ENCODE assay signal across 14 cellular contexts in genomic region chr1:39492118-39493042, GRCh38. TPM values are rescaled to one million over a fixed set of nuclear protein-coding genes. Genes with fewer than 3 reads are reported as not detected.
DNase-seq lines count a peak whose midpoint lies in the region; ATAC-seq and TF ChIP-seq lines count a peak whose summit lies in the region.
"Not testable (repeated sequence)": the region's sequence is repeated elsewhere in the genome, so short reads cannot be mapped to it uniquely, and the experiment has no call there.
"Had no signal": no experiment of that assay in that cellular context is flagged by ENCODE, and none has a peak within 500 bp of the region (broad histone marks: within the 10 kb centered on the region; RNA-seq: fewer than 3 reads in every experiment).

No MANE protein-coding gene starts in this region.

- CTCF ChIA-PET in activated B cell treated with CpG ODN at 0.5 μM for 24 hours (lab: Charles Lee): not testable (repeated sequence)
- CTCF ChIA-PET in activated naive CD4-positive, alpha-beta T cell treated with anti-CD3 and anti-CD28 coated beads, Interleukin-2, amount 10 ng/mL, durations not matched to agents 7 days and 5 days (lab: Charles Lee): interaction anchor here (1.0 to 1.2 kb wide), 2 partner anchors 46 to 394 kb away, joined by 3 read pairs; no protein-coding TSS in a partner anchor

- H3K9ac ChIP-seq in endodermal cell (ENCODE audit: extremely low read depth, low read length, poor library complexity, severe bottlenecking): not testable (repeated sequence)

- not testable (repeated sequence) for H3K9me3 Mint-ChIP-seq in IgD-negative memory B cell; activated B cell treated with CpG ODN at 0.5 μM for 24 hours; activated naive CD4-positive, alpha-beta T cell treated with anti-CD3 and anti-CD28 coated beads, Interleukin-2, amount 10 ng/mL, durations not matched to agents 7 days and 5 days; endodermal cell; mesothelial cell of epicardium

- POLR2A ChIA-PET in activated B cell treated with CpG ODN at 0.5 μM for 24 hours (lab: Charles Lee): not testable (repeated sequence)

- not testable (repeated sequence) for H3K27ac Mint-ChIP-seq in IgD-negative memory B cell; activated B cell treated with CpG ODN at 0.5 μM for 24 hours; activated naive CD4-positive, alpha-beta T cell treated with anti-CD3 and anti-CD28 coated beads, Interleukin-2, amount 10 ng/mL, durations not matched to agents 7 days and 5 days; endodermal cell; mesothelial cell of epicardium

- H3K36me3 ChIP-seq in endodermal cell (ENCODE audit: control insufficient read depth, insufficient read depth, low read length); transverse colon: not testable (repeated sequence)

- not testable (repeated sequence) for TF ChIP-seq POLR2A in transverse colon (IDR thresholded peaks at IDR 0.05)

- ATAC-seq in activated B cell treated with CpG ODN at 0.5 μM for 24 hours (ENCODE audit: low read depth): not testable (repeated sequence)

- 28 to 88% methylated on average over 6 to 66 of the region's 67 CpGs for WGBS in endodermal cell (ENCODE audit: insufficient coverage in 1 of 2, insufficient read length in 1 of 2), 2 experiments
- 39% methylated on average over 53 of the region's 67 CpGs; no CpG with 5 or more reads in 1 of the 2 donors for WGBS in transverse colon (ENCODE audit: low coverage in 1 of 2), 2 donors

- H3K4me3 Mint-ChIP-seq in IgD-negative memory B cell (peak overlapping the region; percentile 73 to 88 (median 80)), activated B cell treated with CpG ODN at 0.5 μM for 24 hours (peak overlapping the region; percentile 64), endodermal cell (peak overlapping the region; percentile 43), mesothelial cell of epicardium (peak overlapping the region; percentile 39)
- peak overlapping the region; percentile 59 for H3K4me3 Mint-ChIP-seq in activated naive CD4-positive, alpha-beta T cell treated with anti-CD3 and anti-CD28 coated beads, Interleukin-2, amount 10 ng/mL, durations not matched to agents 7 days and 5 days

- DNase-seq in COLO668 (lab: John Stamatoyannopoulos, UW; ENCODE audit: unreplicated experiment): peak; percentile 99
- not testable (repeated sequence) for DNase-seq in activated B cell treated with CpG ODN at 0.5 μM for 24 hours; activated naive CD4-positive, alpha-beta T cell treated with anti-CD3 and anti-CD28 coated beads, Interleukin-2, amount 10 ng/mL, durations not matched to agents 7 days and 5 days; endodermal cell; mesothelial cell of epicardium (ENCODE audit: low spot score in 2 of 2, unreplicated experiment in 2 of 2)
- peak; percentile 73 for DNase-seq in posterior vena cava (ENCODE audit: low spot score)
- peak; percentile 64 for DNase-seq in transverse colon

- H3K27me3 ChIP-seq in endodermal cell (ENCODE audit: control insufficient read depth, insufficient read depth, low read length, poor library complexity, severe bottlenecking) (peaks cover 55% of the 10 kb centered on the region), transverse colon (peaks cover 40% of the 10 kb centered on the region)

- not testable (repeated sequence) for H3K4me3 ChIP-seq in endodermal cell (ENCODE audit: low read length)
- peak overlapping the region in 3 of 4 donors; percentile 38 to 51 (median 46) for H3K4me3 ChIP-seq in transverse colon

- not testable (repeated sequence) for H3K4me1 ChIP-seq in endodermal cell (ENCODE audit: control insufficient read depth, insufficient read depth, low read length)
- H3K4me1 ChIP-seq in transverse colon: peaks cover 5 to 17% (median 11%) of the 10 kb centered on the region in 4 donors

- not testable (repeated sequence) for H3K9me3 ChIP-seq in endodermal cell (ENCODE audit: control insufficient read depth, low read length); transverse colon

- not testable (repeated sequence) for H3K27ac ChIP-seq in endodermal cell (ENCODE audit: low read depth, low read length); transverse colon

- intact Hi-C loops in activated B cell treated with CpG ODN at 0.5 μM for 24 hours (cut with micrococcal nuclease): loop anchor here (5.0 kb wide), 1 partner anchor 35 kb away; no protein-coding TSS in a partner anchor
- intact Hi-C loops in posterior vena cava (cut with DNase I); transverse colon (cut with DNase I; ENCODE audit: low total_unique reads): not testable (repeated sequence)

- not testable (repeated sequence) for H3K4me1 Mint-ChIP-seq in IgD-negative memory B cell, activated B cell treated with CpG ODN at 0.5 μM for 24 hours, endodermal cell, mesothelial cell of epicardium
- H3K4me1 Mint-ChIP-seq in activated naive CD4-positive, alpha-beta T cell treated with anti-CD3 and anti-CD28 coated beads, Interleukin-2, amount 10 ng/mL, durations not matched to agents 7 days and 5 days: peaks cover 12% of the 10 kb centered on the region

- in situ Hi-C loops in transverse colon (cut with MboI; ENCODE audit: low pct_ligation_motif_present in 1 of 4, low pct_unique_long_range_greater_than_20kb in 1 of 4, low sequenced_read_pairs in 3 of 4): loop anchor here in 1 of 4 donors (10.0 kb wide), 1 partner anchor 292 kb away; the partner anchor contains the start of gene BMP8B

- not testable (repeated sequence) for TF ChIP-seq CTCF in activated B cell treated with CpG ODN at 0.5 μM for 24 hours (IDR thresholded peaks at IDR 0.05); endodermal cell (conservative IDR thresholded peaks at IDR 0.05); mesothelial cell of epicardium (IDR thresholded peaks at IDR 0.05; ENCODE audit: unreplicated experiment); transverse colon (IDR thresholded peaks at IDR 0.05)

- TF ChIP-seq EP300 in transverse colon (IDR thresholded peaks at IDR 0.05; ENCODE audit: low read depth): not testable (repeated sequence)

- not testable (repeated sequence) for H3K36me3 Mint-ChIP-seq in IgD-negative memory B cell; activated B cell treated with CpG ODN at 0.5 μM for 24 hours (ENCODE audit: low read depth); activated naive CD4-positive, alpha-beta T cell treated with anti-CD3 and anti-CD28 coated beads, Interleukin-2, amount 10 ng/mL, durations not matched to agents 7 days and 5 days; endodermal cell (ENCODE audit: low read depth); mesothelial cell of epicardium

- H3K27me3 Mint-ChIP-seq in IgD-negative memory B cell: not testable (repeated sequence)
- peaks cover 24% of the 10 kb centered on the region for H3K27me3 Mint-ChIP-seq in activated B cell treated with CpG ODN at 0.5 μM for 24 hours
- H3K27me3 Mint-ChIP-seq in activated naive CD4-positive, alpha-beta T cell treated with anti-CD3 and anti-CD28 coated beads, Interleukin-2, amount 10 ng/mL, durations not matched to agents 7 days and 5 days: peaks cover 55% of the 10 kb centered on the region
- H3K27me3 Mint-ChIP-seq in endodermal cell (ENCODE audit: insufficient read depth): peaks cover 62% of the 10 kb centered on the region
- peaks cover 58% of the 10 kb centered on the region for H3K27me3 Mint-ChIP-seq in mesothelial cell of epicardium (ENCODE audit: low read depth)

RNA-seq across cellular contexts. Expression of gene BMP8A, which starts 0.9 kb away (rescaled TPM):
- 0.21 TPM for polyA plus RNA-seq in IgD-negative memory B cell
- total RNA-seq in activated B cell treated with CpG ODN at 0.5 μM for 24 hours (0.20 TPM in 1 of 2 replicates, not detected in the other), endodermal cell (under 1 TPM; 0.66 to 0.75 TPM), mesothelial cell of epicardium (0.27 TPM in 1 of 3 replicates, not detected in the others), posterior vena cava (under 1 TPM; 0.65 to 0.90 TPM), transverse colon (10 to 100 TPM in 2 of 4 donors, not detected in 2; 11.0 to 12.3 TPM)
- 0.18 TPM for polyA plus RNA-seq in endodermal cell (2013, experiment 1 of 2)
- not detected for polyA plus RNA-seq in endodermal cell (2013, experiment 2 of 2)
- total RNA-seq: bronchial epithelial cell, esophagus mucosa, IMR-90, lower lobe of right lung, SK-MEL-5 had no signal
- polyA plus RNA-seq: IMR-90, neural cell had no signal
